9 cellular contexts compared by ENCODE assay signal in the genomic region with DNA sequence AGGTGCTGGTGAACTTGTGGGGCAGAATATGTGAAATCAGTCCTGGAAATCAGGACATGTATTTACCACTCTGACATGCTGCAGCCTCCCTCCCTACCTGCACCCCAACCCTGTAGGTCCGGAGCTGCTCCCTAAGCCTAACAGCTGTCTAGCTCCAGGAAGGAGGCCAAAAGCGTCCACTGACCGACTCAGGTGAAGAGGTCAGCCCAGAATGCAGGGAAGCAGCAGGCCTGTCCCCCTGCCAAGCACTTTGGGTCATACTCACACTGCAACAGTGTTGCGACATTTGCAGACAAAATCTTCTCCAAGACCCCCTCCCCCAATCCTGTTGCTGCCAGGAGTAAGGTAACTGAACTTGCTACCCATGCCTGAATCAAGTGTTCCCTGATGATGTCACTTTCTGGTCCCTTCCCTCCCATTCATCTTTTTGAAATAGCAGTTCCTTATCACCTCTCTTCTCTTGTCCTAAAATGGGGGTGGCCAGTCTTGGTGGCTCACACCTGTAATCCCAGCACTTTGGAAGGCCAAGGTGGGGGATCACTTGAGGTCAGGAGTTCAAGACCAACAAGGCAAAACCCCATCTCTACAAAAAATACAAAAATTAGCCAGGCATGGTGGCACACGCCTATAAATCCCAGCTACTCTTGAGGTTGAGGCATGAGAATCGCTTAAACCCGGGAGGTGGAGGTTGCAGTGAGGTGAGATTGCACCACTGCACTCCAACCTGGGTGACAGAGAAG. TPM values are rescaled to one million over a fixed set of nuclear protein-coding genes. Genes with fewer than 3 reads are reported as not detected.
DNase-seq lines count a peak whose midpoint lies in the region; ATAC-seq and TF ChIP-seq lines count a peak whose summit lies in the region.
"Had no signal": no experiment of that assay in that cellular context is flagged by ENCODE, and none has a peak within 500 bp of the region (broad histone marks: within the 10 kb centered on the region; RNA-seq: fewer than 3 reads in every experiment).

No MANE protein-coding gene starts in this region.

- H3K79me2 ChIP-seq in hepatocyte, result peaks cover 36% of the 10 kb centered on the region

- H3K27me3 ChIP-seq in HUES6 (ENCODE audit: control insufficient read depth, insufficient read depth, low read length) (no peaks in the 10 kb centered on the region), WERI-Rb-1 (ENCODE audit: insufficient read depth, low read depth, severe bottlenecking) (no peaks in the 10 kb centered on the region), hepatocyte (no peaks in the 10 kb centered on the region), spleen (replicated peaks in 1 of 7) (no peaks in the 10 kb centered on the region)
- H3K27me3 ChIP-seq: pancreas had no signal

- peak overlapping the region; percentile 86 for H3K4me2 ChIP-seq in hepatocyte

- intact Hi-C loops in spleen (cut with DNase I; ENCODE audit: low total_unique reads), result no loop called here

- H3K4me1 ChIP-seq in HUES6 (ENCODE audit: control insufficient read depth, insufficient read depth, low read length) (peaks cover 34% of the 10 kb centered on the region), hepatocyte (ENCODE audit: insufficient read depth) (peaks cover 35% of the 10 kb centered on the region), spleen (peaks cover 10 to 42% (median 32%) of the 10 kb centered on the region in 6 donors)

- 72% methylated on average over 7 of the region's 7 CpGs for WGBS in hepatocyte (ENCODE audit: low lambda C conversion rate, missing lambda C conversion rate)
- 85 to 94% (median 88%) methylated on average over 7 of the region's 7 CpGs for WGBS in spleen, 5 donors

- peak overlapping the region; percentile 90 for H3K9ac ChIP-seq in HUES6 (ENCODE audit: low read length)

- no peak for ATAC-seq in GM21528 (IDR thresholded peaks at IDR 0.05; ENCODE audit: low FRiP score, unreplicated experiment)

- no peak for TF ChIP-seq POLR2A in spleen (IDR thresholded peaks at IDR 0.05)

- H3K4me3 ChIP-seq in HUES6 (ENCODE audit: low read depth, low read length) (peak overlapping the region; percentile 93), WERI-Rb-1 (ENCODE audit: low read depth, low read length) (peak overlapping the region; percentile 45), hepatocyte (peak overlapping the region; percentile 17), spleen (peak overlapping the region in 3 of 8 donors; percentile 89 to 95 (median 93))

- H3K36me3 ChIP-seq in HUES6 (ENCODE audit: control insufficient read depth, insufficient read depth, low read length), result peaks cover 5% of the 10 kb centered on the region; the same call in 1 of the 2 replicates
- peaks cover 38% of the 10 kb centered on the region for H3K36me3 ChIP-seq in WERI-Rb-1
- no peaks in the 10 kb centered on the region for H3K36me3 ChIP-seq in hepatocyte (replicated peaks; ENCODE audit: insufficient read depth, low read depth)
- no peaks in the 10 kb centered on the region for H3K36me3 ChIP-seq in spleen
- H3K36me3 ChIP-seq: pancreas had no signal

- H3K9me3 ChIP-seq in HUES6 (ENCODE audit: control insufficient read depth, insufficient read depth, low read depth, low read length) (no peaks in the 10 kb centered on the region), WERI-Rb-1 (ENCODE audit: severe bottlenecking) (no peaks in the 10 kb centered on the region), hepatocyte (ENCODE audit: low read depth) (no peaks in the 10 kb centered on the region), spleen (no peaks in the 10 kb centered on the region)
- H3K9me3 ChIP-seq: pancreas had no signal

- DNase-seq in WERI-Rb-1 (peak; percentile 50), hepatocyte (ENCODE audit: low spot score) (no peak), spleen (peak; percentile 78), SKM-1 (lab: John Stamatoyannopoulos, UW; ENCODE audit: unreplicated experiment) (no peak), glomerular visceral epithelial cell (ENCODE audit: extremely low spot score) (no peak)
- DNase-seq: activated CD4-positive, alpha-beta T cell treated with anti-CD3 and anti-CD28 coated beads, Interleukin-2, amount 50 U/mL, for 4 hours had no signal

- H2AFZ ChIP-seq in hepatocyte, result peak overlapping the region; percentile 48

- H3K27ac ChIP-seq in HUES6 (ENCODE audit: low read depth, low read length), result no peak overlapping the region
- H3K27ac ChIP-seq in WERI-Rb-1, result peak overlapping the region; percentile 96
- H3K27ac ChIP-seq in hepatocyte, result peak overlapping the region; percentile 86
- H3K27ac ChIP-seq in spleen, result no peak overlapping the region

- no peaks in the 10 kb centered on the region for H3K9me2 ChIP-seq in hepatocyte (replicated peaks; ENCODE audit: insufficient read depth)

- no peak for TF ChIP-seq CTCF in WERI-Rb-1 (IDR thresholded peaks at IDR 0.05; ENCODE audit: low read depth, low read length)
- no peak for TF ChIP-seq CTCF in hepatocyte (IDR thresholded peaks at IDR 0.05; ENCODE audit: poor library complexity)
- TF ChIP-seq CTCF in spleen (IDR thresholded peaks at IDR 0.05 in 8 of 11, conservative IDR thresholded peaks at IDR 0.05 in 3 of 11), result no peak

- H4K20me1 ChIP-seq in hepatocyte (ENCODE audit: insufficient read depth, poor library complexity, severe bottlenecking), result peaks cover 28% of the 10 kb centered on the region

RNA-seq across cellular contexts. Expression of gene ACLY, which starts 1.3 kb away (rescaled TPM):
- 157 and 167 TPM in 2 replicates for total RNA-seq in hepatocyte
- polyA plus RNA-seq in hepatocyte, result 82.1 and 101 TPM in 2 replicates
- total RNA-seq in spleen, result 100 to 1,000 TPM in 2 of 7 donors, 10 to 100 TPM in 5; 64.9 to 112 (median 87.6) TPM
- polyA plus RNA-seq in spleen, result 10 to 100 TPM; 17.7 to 28.6 (median 21.6) TPM

RNA-seq across cellular contexts. Expression of gene ODAD4, which starts 10.4 kb away (rescaled TPM):
- total RNA-seq in hepatocyte (0.52 and 0.53 TPM in 2 replicates), spleen (1 to 10 TPM in 1 of 7 donors, under 1 TPM in 2, not detected in 4; 0.20 to 1.0 (median 0.52) TPM)
- polyA plus RNA-seq in hepatocyte (0.75 and 0.76 TPM in 2 replicates), spleen (under 1 TPM; 0.22 to 0.35 (median 0.30) TPM)

RNA-seq across cellular contexts. Expression of gene CNP, which starts 46.6 kb away (rescaled TPM):
- 59.8 and 61.4 TPM in 2 replicates for total RNA-seq in hepatocyte
- polyA plus RNA-seq in hepatocyte, result 77.7 and 97.0 TPM in 2 replicates
- total RNA-seq in spleen, result 10 to 100 TPM; 29.2 to 49.8 (median 44.2) TPM
- 10 to 100 TPM; 22.3 to 41.6 (median 25.9) TPM for polyA plus RNA-seq in spleen

RNA-seq across cellular contexts. Expression of gene KLHL11, which starts 54.8 kb away (rescaled TPM):
- 21.5 and 25.2 TPM in 2 replicates for total RNA-seq in hepatocyte
- 9.0 and 10.0 TPM in 2 replicates for polyA plus RNA-seq in hepatocyte
- total RNA-seq in spleen, result 10 to 100 TPM; 10.1 to 25.2 (median 12.6) TPM
- 1 to 10 TPM in 1 of 3 donors, under 1 TPM in 2; 0.17 to 1.1 (median 0.20) TPM for polyA plus RNA-seq in spleen

Comparison
In these comparisons a context has a peak if more than half of its experiments do, and no peak if none do; other contexts are left out.
1. H3K27ac ChIP-seq: peak in WERI-Rb-1 (single experiment) and hepatocyte (single experiment); none in HUES6 (single experiment) and spleen (0 of 8).
2. DNase-seq: peak in WERI-Rb-1 (single experiment) and spleen (single experiment); none in hepatocyte (single experiment), SKM-1 (single experiment) and glomerular visceral epithelial cell (single experiment).